ENCODE assay signal across 7 cellular contexts in the genomic region with DNA sequence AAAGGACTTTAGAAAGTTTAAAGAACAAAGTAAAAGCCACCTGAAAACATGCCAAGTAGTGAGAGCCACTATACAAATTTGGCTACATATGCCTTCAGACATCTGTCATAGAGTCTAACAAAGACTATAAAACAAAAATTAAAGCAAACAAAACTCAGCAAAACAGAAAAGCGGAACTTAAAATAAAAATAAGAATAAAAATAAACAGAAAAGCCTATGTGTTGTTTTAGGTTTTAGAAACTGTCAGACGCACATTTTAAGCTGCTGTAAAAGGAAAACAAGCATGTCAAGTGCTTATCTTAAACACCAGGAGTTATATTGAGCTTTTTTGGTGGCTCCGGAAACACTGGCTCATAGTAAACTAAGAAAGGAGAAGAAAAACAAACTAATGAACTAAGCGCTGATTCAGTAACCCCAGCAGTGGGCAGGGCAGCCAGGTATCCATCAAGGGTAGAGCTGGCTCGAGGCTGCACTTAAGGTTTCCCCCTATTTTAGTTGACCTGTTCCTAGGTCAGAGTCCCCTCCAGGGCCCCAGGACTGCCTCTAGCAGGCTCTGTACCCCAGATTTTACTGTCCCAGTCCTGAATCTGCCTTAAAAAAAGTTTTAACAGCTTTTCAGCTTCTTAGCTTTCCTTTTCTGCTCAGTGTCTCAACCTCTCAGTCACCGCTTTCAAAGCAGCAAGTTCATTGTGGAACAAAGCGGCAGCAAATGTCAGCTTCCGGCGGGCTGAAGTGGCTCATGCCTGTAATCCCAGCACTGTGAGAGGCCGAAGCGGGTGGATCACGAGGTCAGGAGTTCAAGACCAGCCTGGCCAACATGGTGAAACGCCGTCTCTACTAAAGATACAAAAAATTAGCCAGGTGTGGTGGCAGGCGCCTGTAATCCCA. TPM values are rescaled to one million over a fixed set of nuclear protein-coding genes. Genes with fewer than 3 reads are reported as not detected.
A peak's percentile ranks its signal among the peaks of the same experiment; 100 is the strongest.
DNase-seq lines count a peak whose midpoint lies in the region; ATAC-seq and TF ChIP-seq lines count a peak whose summit lies in the region.

No MANE protein-coding gene starts in this region.

- no peaks in the 10 kb centered on the region for H3K9me3 ChIP-seq in T-helper 17 cell (ENCODE audit: control insufficient read depth, low read length, poor library complexity, severe bottlenecking)

- H3K9ac ChIP-seq in rectal smooth muscle tissue (ENCODE audit: low read length), result no peak overlapping the region

- DNase-seq in T-helper 17 cell (no peak), coronary artery (ENCODE audit: low spot score) (no peak), NCI-H2196 treated with DMSO at 0.1 percent for 48 hours (lab: John Stamatoyannopoulos, UW; ENCODE audit: unreplicated experiment) (no peak), endothelial cell (ENCODE audit: low spot score) (no peak)

- H3K4me1 Mint-ChIP-seq in T-helper 17 cell (peaks cover 16% of the 10 kb centered on the region), endothelial cell (ENCODE audit: unreplicated experiment) (peaks cover 11% of the 10 kb centered on the region)

- ATAC-seq in GM18870 (IDR thresholded peaks at IDR 0.05; ENCODE audit: unreplicated experiment) (peak; percentile 49), HG02938 (IDR thresholded peaks at IDR 0.05; ENCODE audit: unreplicated experiment) (peak; percentile 73), T-helper 17 cell (peak; percentile 66)

- H3K36me3 Mint-ChIP-seq in T-helper 17 cell (ENCODE audit: low read depth) (no peaks in the 10 kb centered on the region), endothelial cell (ENCODE audit: low read depth, unreplicated experiment) (no peaks in the 10 kb centered on the region)

- peak overlapping the region; percentile 82 for H3K27ac Mint-ChIP-seq in T-helper 17 cell
- no peak overlapping the region for H3K27ac Mint-ChIP-seq in endothelial cell (ENCODE audit: unreplicated experiment)

- TF ChIP-seq CTCF in coronary artery (IDR thresholded peaks at IDR 0.05), result no peak
- no peak for TF ChIP-seq CTCF in endothelial cell (IDR thresholded peaks at IDR 0.05; ENCODE audit: unreplicated experiment)

- no peaks in the 10 kb centered on the region for H3K27me3 ChIP-seq in rectal smooth muscle tissue (ENCODE audit: control insufficient read depth, insufficient read depth, low read length)

- H3K4me1 ChIP-seq in rectal smooth muscle tissue (ENCODE audit: control insufficient read depth, insufficient read depth, low read length), result no peaks in the 10 kb centered on the region

- H3K27ac ChIP-seq in coronary artery (peak overlapping the region; percentile 82 to 88), rectal smooth muscle tissue (ENCODE audit: low read depth, low read length) (no peak overlapping the region)

- H3K27me3 Mint-ChIP-seq in T-helper 17 cell, result no peaks in the 10 kb centered on the region
- H3K27me3 Mint-ChIP-seq in endothelial cell (ENCODE audit: unreplicated experiment), result peaks cover 2% of the 10 kb centered on the region

- H3K4me3 Mint-ChIP-seq in T-helper 17 cell, result peak overlapping the region; percentile 77
- H3K4me3 Mint-ChIP-seq in endothelial cell (ENCODE audit: unreplicated experiment), result no peak overlapping the region

- no peaks in the 10 kb centered on the region for H3K9me3 Mint-ChIP-seq in endothelial cell (ENCODE audit: unreplicated experiment)

- H3K4me3 ChIP-seq in coronary artery, result peak overlapping the region; percentile 43
- peak overlapping the region; percentile 29 for H3K4me3 ChIP-seq in rectal smooth muscle tissue (ENCODE audit: low read length)

- H3K36me3 ChIP-seq in rectal smooth muscle tissue (ENCODE audit: control insufficient read depth, insufficient read depth, low read length), result peaks cover 3% of the 10 kb centered on the region

RNA-seq across cellular contexts. Expression of gene RMC1, which starts 15.3 kb away (rescaled TPM):
- total RNA-seq in T-helper 17 cell, result 10 to 100 TPM; 64.0 to 72.2 TPM
- total RNA-seq in endothelial cell (ENCODE audit: unreplicated experiment), result 11.7 TPM

RNA-seq across cellular contexts. Expression of gene RIOK3, which starts 34.9 kb away (rescaled TPM):
- total RNA-seq in T-helper 17 cell (100 to 1,000 TPM; 103 to 142 TPM), endothelial cell (ENCODE audit: unreplicated experiment) (69.7 TPM)
